In genomic region chr1:27934818-27935549, GRCh38 we compare ENCODE assay signal across 1 cellular context.
TF ChIP-seq lines count a peak whose summit lies in the region.

SMPDL3B (plus strand) TSS chr1:27935000; CDS start chr1:27935184, 184 bp downstream.

TF ChIP-seq in K562, 482 proteins besides CTCF, POLR2A, EP300 and RAD21 (continued from another document):
- TF ChIP-seq, protein P1, sequence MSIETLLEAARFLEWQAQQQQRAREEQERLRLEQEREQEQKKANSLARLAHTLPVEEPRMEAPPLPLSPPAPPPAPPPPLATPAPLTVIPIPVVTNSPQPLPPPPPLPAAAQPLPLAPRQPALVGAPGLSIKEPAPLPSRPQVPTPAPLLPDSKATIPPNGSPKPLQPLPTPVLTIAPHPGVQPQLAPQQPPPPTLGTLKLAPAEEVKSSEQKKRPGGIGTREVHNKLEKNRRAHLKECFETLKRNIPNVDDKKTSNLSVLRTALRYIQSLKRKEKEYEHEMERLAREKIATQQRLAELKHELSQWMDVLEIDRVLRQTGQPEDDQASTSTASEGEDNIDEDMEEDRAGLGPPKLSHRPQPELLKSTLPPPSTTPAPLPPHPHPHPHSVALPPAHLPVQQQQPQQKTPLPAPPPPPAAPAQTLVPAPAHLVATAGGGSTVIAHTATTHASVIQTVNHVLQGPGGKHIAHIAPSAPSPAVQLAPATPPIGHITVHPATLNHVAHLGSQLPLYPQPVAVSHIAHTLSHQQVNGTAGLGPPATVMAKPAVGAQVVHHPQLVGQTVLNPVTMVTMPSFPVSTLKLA (conservative IDR thresholded peaks at IDR 0.05) = peak in 1 of 2 experiments; percentile 30; a peak in 1 of 4 replicates
- TF ChIP-seq, protein P2, sequence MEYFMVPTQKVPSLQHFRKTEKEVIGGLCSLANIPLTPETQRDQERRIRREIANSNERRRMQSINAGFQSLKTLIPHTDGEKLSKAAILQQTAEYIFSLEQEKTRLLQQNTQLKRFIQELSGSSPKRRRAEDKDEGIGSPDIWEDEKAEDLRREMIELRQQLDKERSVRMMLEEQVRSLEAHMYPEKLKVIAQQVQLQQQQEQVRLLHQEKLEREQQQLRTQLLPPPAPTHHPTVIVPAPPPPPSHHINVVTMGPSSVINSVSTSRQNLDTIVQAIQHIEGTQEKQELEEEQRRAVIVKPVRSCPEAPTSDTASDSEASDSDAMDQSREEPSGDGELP (CRISPR knock-in tag; IDR thresholded peaks at IDR 0.05; ENCODE audit: borderline replicate concordance) = 0 out of 2 replicates have a peak, but pooled peaks have one; percentile 17
- peak; percentile 9 for TF ChIP-seq TBP (optimal IDR thresholded peaks at IDR 0.05; ENCODE audit: low read depth, low read length)
- no peak for TF ChIP-seq MTA2 (IDR thresholded peaks at IDR 0.05; ENCODE audit: low read depth)
- TF ChIP-seq L3MBTL2 (IDR thresholded peaks at IDR 0.05) = peak; percentile 82
- TF ChIP-seq, protein P3, sequence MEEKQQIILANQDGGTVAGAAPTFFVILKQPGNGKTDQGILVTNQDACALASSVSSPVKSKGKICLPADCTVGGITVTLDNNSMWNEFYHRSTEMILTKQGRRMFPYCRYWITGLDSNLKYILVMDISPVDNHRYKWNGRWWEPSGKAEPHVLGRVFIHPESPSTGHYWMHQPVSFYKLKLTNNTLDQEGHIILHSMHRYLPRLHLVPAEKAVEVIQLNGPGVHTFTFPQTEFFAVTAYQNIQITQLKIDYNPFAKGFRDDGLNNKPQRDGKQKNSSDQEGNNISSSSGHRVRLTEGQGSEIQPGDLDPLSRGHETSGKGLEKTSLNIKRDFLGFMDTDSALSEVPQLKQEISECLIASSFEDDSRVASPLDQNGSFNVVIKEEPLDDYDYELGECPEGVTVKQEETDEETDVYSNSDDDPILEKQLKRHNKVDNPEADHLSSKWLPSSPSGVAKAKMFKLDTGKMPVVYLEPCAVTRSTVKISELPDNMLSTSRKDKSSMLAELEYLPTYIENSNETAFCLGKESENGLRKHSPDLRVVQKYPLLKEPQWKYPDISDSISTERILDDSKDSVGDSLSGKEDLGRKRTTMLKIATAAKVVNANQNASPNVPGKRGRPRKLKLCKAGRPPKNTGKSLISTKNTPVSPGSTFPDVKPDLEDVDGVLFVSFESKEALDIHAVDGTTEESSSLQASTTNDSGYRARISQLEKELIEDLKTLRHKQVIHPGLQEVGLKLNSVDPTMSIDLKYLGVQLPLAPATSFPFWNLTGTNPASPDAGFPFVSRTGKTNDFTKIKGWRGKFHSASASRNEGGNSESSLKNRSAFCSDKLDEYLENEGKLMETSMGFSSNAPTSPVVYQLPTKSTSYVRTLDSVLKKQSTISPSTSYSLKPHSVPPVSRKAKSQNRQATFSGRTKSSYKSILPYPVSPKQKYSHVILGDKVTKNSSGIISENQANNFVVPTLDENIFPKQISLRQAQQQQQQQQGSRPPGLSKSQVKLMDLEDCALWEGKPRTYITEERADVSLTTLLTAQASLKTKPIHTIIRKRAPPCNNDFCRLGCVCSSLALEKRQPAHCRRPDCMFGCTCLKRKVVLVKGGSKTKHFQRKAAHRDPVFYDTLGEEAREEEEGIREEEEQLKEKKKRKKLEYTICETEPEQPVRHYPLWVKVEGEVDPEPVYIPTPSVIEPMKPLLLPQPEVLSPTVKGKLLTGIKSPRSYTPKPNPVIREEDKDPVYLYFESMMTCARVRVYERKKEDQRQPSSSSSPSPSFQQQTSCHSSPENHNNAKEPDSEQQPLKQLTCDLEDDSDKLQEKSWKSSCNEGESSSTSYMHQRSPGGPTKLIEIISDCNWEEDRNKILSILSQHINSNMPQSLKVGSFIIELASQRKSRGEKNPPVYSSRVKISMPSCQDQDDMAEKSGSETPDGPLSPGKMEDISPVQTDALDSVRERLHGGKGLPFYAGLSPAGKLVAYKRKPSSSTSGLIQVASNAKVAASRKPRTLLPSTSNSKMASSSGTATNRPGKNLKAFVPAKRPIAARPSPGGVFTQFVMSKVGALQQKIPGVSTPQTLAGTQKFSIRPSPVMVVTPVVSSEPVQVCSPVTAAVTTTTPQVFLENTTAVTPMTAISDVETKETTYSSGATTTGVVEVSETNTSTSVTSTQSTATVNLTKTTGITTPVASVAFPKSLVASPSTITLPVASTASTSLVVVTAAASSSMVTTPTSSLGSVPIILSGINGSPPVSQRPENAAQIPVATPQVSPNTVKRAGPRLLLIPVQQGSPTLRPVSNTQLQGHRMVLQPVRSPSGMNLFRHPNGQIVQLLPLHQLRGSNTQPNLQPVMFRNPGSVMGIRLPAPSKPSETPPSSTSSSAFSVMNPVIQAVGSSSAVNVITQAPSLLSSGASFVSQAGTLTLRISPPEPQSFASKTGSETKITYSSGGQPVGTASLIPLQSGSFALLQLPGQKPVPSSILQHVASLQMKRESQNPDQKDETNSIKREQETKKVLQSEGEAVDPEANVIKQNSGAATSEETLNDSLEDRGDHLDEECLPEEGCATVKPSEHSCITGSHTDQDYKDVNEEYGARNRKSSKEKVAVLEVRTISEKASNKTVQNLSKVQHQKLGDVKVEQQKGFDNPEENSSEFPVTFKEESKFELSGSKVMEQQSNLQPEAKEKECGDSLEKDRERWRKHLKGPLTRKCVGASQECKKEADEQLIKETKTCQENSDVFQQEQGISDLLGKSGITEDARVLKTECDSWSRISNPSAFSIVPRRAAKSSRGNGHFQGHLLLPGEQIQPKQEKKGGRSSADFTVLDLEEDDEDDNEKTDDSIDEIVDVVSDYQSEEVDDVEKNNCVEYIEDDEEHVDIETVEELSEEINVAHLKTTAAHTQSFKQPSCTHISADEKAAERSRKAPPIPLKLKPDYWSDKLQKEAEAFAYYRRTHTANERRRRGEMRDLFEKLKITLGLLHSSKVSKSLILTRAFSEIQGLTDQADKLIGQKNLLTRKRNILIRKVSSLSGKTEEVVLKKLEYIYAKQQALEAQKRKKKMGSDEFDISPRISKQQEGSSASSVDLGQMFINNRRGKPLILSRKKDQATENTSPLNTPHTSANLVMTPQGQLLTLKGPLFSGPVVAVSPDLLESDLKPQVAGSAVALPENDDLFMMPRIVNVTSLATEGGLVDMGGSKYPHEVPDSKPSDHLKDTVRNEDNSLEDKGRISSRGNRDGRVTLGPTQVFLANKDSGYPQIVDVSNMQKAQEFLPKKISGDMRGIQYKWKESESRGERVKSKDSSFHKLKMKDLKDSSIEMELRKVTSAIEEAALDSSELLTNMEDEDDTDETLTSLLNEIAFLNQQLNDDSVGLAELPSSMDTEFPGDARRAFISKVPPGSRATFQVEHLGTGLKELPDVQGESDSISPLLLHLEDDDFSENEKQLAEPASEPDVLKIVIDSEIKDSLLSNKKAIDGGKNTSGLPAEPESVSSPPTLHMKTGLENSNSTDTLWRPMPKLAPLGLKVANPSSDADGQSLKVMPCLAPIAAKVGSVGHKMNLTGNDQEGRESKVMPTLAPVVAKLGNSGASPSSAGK (IDR thresholded peaks at IDR 0.05) = peak; percentile 74
- no peak for TF ChIP-seq MYNN (IDR thresholded peaks at IDR 0.05)
- peak; percentile 29; the same call in 1 of the 2 replicates for TF ChIP-seq MYNN (CRISPR knock-in tag; IDR thresholded peaks at IDR 0.05)
- no peak for TF ChIP-seq MXI1 (IDR thresholded peaks at IDR 0.05; ENCODE audit: low read depth, low read length)
- TF ChIP-seq RAD51 (IDR thresholded peaks at IDR 0.05; ENCODE audit: borderline replicate concordance, low read depth) = peak; percentile 44
